8 cellular contexts compared by ENCODE assay signal in genomic region chr17:1147664-1148063, GRCh38. TPM values are rescaled to one million over a fixed set of nuclear protein-coding genes. Genes with fewer than 3 reads are reported as not detected.
A peak's percentile ranks its signal among the peaks of the same experiment; 100 is the strongest.
DNase-seq lines count a peak whose midpoint lies in the region; ATAC-seq and TF ChIP-seq lines count a peak whose summit lies in the region.

No MANE protein-coding gene starts in this region.

- DNase-seq in HAP-1 (ENCODE audit: low spot score in 2 of 2) (peak; percentile 75 to 91), NCI-H526 (lab: John Stamatoyannopoulos, UW) (peak; percentile 61 to 85), ecto neural progenitor cell (ENCODE audit: low spot score) (peak; percentile 84), neural crest cell (ENCODE audit: low read depth, low spot score) (peak; percentile 56), OCI-M2 (lab: John Stamatoyannopoulos, UW; ENCODE audit: unreplicated experiment) (no peak), sciatic nerve (ENCODE audit: low spot score) (no peak)
- DNase-seq in CD8-positive, alpha-beta T cell = no peak

- H3K27ac ChIP-seq in CD8-positive, alpha-beta T cell (ENCODE audit: low read depth, low read length) = no peak overlapping the region

- peak; percentile 58 for TF ChIP-seq CTCF in neural crest cell (conservative IDR thresholded peaks at IDR 0.05)
- no peak for TF ChIP-seq CTCF in CD8-positive, alpha-beta T cell (IDR thresholded peaks at IDR 0.05)

- H3K27ac Mint-ChIP-seq in neural crest cell (ENCODE audit: unreplicated experiment) = peak overlapping the region; percentile 95
- no peak overlapping the region for H3K27ac Mint-ChIP-seq in CD8-positive, alpha-beta T cell

- no peak overlapping the region for H3K4me3 ChIP-seq in HAP-1
- no peak overlapping the region for H3K4me3 ChIP-seq in CD8-positive, alpha-beta T cell (ENCODE audit: low read depth, low read length)

- H3K9me3 Mint-ChIP-seq in neural crest cell = no peaks in the 10 kb centered on the region
- H3K9me3 Mint-ChIP-seq in CD8-positive, alpha-beta T cell = no peaks in the 10 kb centered on the region

- CTCF ChIA-PET in CD8-positive, alpha-beta T cell (lab: Charles Lee) = interaction anchor here (0.9 to 2.0 kb wide), 2 partner anchors 25 to 40 kb away, joined by 3 to 6 read pairs; no protein-coding TSS in a partner anchor

- no peaks in the 10 kb centered on the region for H3K36me3 Mint-ChIP-seq in neural crest cell (ENCODE audit: low read depth)
- H3K36me3 Mint-ChIP-seq in CD8-positive, alpha-beta T cell = peaks cover 4% of the 10 kb centered on the region

- H3K4me1 Mint-ChIP-seq in neural crest cell = peaks cover 27% of the 10 kb centered on the region
- no peaks in the 10 kb centered on the region for H3K4me1 Mint-ChIP-seq in CD8-positive, alpha-beta T cell (ENCODE audit: low read depth)

- H3K4me1 ChIP-seq in HAP-1 = peaks cover 15% of the 10 kb centered on the region
- no peaks in the 10 kb centered on the region for H3K4me1 ChIP-seq in CD8-positive, alpha-beta T cell (ENCODE audit: insufficient read depth, low read length)

- POLR2A ChIA-PET in CD8-positive, alpha-beta T cell (lab: Charles Lee) = no interaction called here

- H3K4me3 Mint-ChIP-seq in neural crest cell = peak overlapping the region; percentile 38
- no peak overlapping the region for H3K4me3 Mint-ChIP-seq in CD8-positive, alpha-beta T cell

- intact Hi-C loops in sciatic nerve (cut with DNase I) = no loop called here
- intact Hi-C loops in CD8-positive, alpha-beta T cell (cut with DNase I, micrococcal nuclease) = no loop called here

- no peaks in the 10 kb centered on the region for H3K27me3 Mint-ChIP-seq in neural crest cell (ENCODE audit: low read depth)
- no peaks in the 10 kb centered on the region for H3K27me3 Mint-ChIP-seq in CD8-positive, alpha-beta T cell (ENCODE audit: low read depth)

- H3K36me3 ChIP-seq in HAP-1 (replicated peaks) = no peaks in the 10 kb centered on the region
- no peaks in the 10 kb centered on the region for H3K36me3 ChIP-seq in CD8-positive, alpha-beta T cell (ENCODE audit: insufficient read depth, low read length)

- ATAC-seq in HG02973 (IDR thresholded peaks at IDR 0.05; ENCODE audit: unreplicated experiment) (no peak), sciatic nerve (no peak)
- ATAC-seq in CD8-positive, alpha-beta T cell = no peak

- no peaks in the 10 kb centered on the region for H3K9me3 ChIP-seq in HAP-1
- no peaks in the 10 kb centered on the region for H3K9me3 ChIP-seq in CD8-positive, alpha-beta T cell (ENCODE audit: low read length)

- in situ Hi-C loops in HAP-1 (cut with MboI; ENCODE audit: low sequenced_read_pairs) = no loop called here

- H3K27me3 ChIP-seq in HAP-1 (ENCODE audit: low read depth) = no peaks in the 10 kb centered on the region
- H3K27me3 ChIP-seq in CD8-positive, alpha-beta T cell (ENCODE audit: insufficient read depth, low read length) = no peaks in the 10 kb centered on the region

RNA-seq across cellular contexts. Expression of gene ABR, which starts 32.1 kb away (rescaled TPM):
- total RNA-seq in neural crest cell (57.4 and 59.7 TPM in 2 replicates), sciatic nerve (110 TPM)
- 10 to 100 TPM; 46.4 to 48.7 TPM for total RNA-seq in CD8-positive, alpha-beta T cell

Comparison
In these comparisons a context has a peak if more than half of its experiments do, and no peak if none do; other contexts are left out.
1. DNase-seq: peak in HAP-1 (2 of 2), NCI-H526 (2 of 2), ecto neural progenitor cell (single experiment) and neural crest cell (single experiment); none in OCI-M2 (single experiment), sciatic nerve (single experiment) and CD8-positive, alpha-beta T cell (0 of 7).